17 cellular contexts compared by ENCODE assay signal in genomic region chr7:41133700-41134099, GRCh38.
DNase-seq lines count a peak whose midpoint lies in the region; ATAC-seq, FAIRE-seq and TF ChIP-seq lines count a peak whose summit lies in the region.
"Had no signal": no experiment of that assay in that cellular context is flagged by ENCODE, and none has a peak within 500 bp of the region (broad histone marks: within the 10 kb centered on the region; RNA-seq: fewer than 3 reads in every experiment).

No MANE protein-coding gene starts in this region.

- WGBS in K562 (ENCODE audit: insufficient coverage, low coverage, missing lambda C conversion rate): 0% methylated on average over 3 of the region's 7 CpGs

- DNase-seq in GM12891 (ENCODE audit: insufficient read length, low spot score): no peak
- DNase-seq in K562 (ENCODE audit: extremely low read depth in 1 of 4, low spot score in 3 of 4): no peak
- no peak for DNase-seq in activated CD4-positive, alpha-beta T cell treated with anti-CD3 and anti-CD28 coated beads for 4 hours
- no peak for DNase-seq in stimulated activated CD4-positive, alpha-beta T cell treated with anti-CD3 and anti-CD28 coated beads, Interleukin-1b, Interleukin-23, amount 100 ng/mL, for 48 hours
- DNase-seq: GDM1, kidney, NCI-H2029 treated with DMSO at 0.1 percent for 48 hours, NCI-H82, stomach, T1000 had no signal

- H3K4me3 ChIP-seq in K562: no peak overlapping the region
- H3K4me3 ChIP-seq: skin epidermis, stomach had no signal

- no peak overlapping the region for H3K9ac ChIP-seq in K562 (ENCODE audit: insufficient read depth in 1 of 2, low read depth in 2 of 2, low read length in 2 of 2)

- no peak overlapping the region for H2AFZ ChIP-seq in K562 (ENCODE audit: low read depth, low read length)

- no peak for TF ChIP-seq EP300 in K562 (IDR thresholded peaks at IDR 0.05; ENCODE audit: low read length)

- intact Hi-C loops in K562 (cut with micrococcal nuclease): no loop called here

- no peaks in the 10 kb centered on the region; a peak in 1 of 5 replicates for H3K4me1 ChIP-seq in K562 (replicated peaks in 1 of 2; ENCODE audit: control insufficient read depth in 2 of 2, insufficient read depth in 2 of 2, low read length in 2 of 2)
- H3K4me1 ChIP-seq: stomach had no signal

- in situ Hi-C loops in K562 (cut with MboI): no loop called here

- no peak overlapping the region for H3K27ac ChIP-seq in K562 (ENCODE audit: extremely low read depth, low read depth, low read length)
- H3K27ac ChIP-seq: stomach had no signal

- H3K4me2 ChIP-seq in K562 (ENCODE audit: insufficient read depth, low read length): no peak overlapping the region

- no peaks in the 10 kb centered on the region for H3K9me3 ChIP-seq in K562 (replicated peaks; ENCODE audit: control insufficient read depth, insufficient read depth, low read depth, low read length)
- H3K9me3 ChIP-seq: stomach had no signal

- no peak for FAIRE-seq in GM12891 (lab: Jason Lieb, UNC)
- no peak for FAIRE-seq in K562 (lab: Jason Lieb, UNC)
- FAIRE-seq: endothelial cell of umbilical vein, kidney had no signal

- TF ChIP-seq POLR2A in GM12891 (IDR thresholded peaks at IDR 0.05; ENCODE audit: low read depth, low read length) (no peak), K562 (conservative IDR thresholded peaks at IDR 0.05) (no peak)

- no TSS peak for BruUV-seq in K562 (replicated peaks; lab: Mats Ljungman, UMichigan)

- no peaks in the 10 kb centered on the region for H4K20me1 ChIP-seq in K562 (replicated peaks; ENCODE audit: control insufficient read depth, insufficient read depth, low read length)

- no peak for TF ChIP-seq CTCF in K562 (IDR thresholded peaks at IDR 0.05 in 2 of 3, conservative IDR thresholded peaks at IDR 0.05 in 1 of 3; ENCODE audit: insufficient read depth in 2 of 3, low read depth in 1 of 3, low read length in 3 of 3)

- no peaks in the 10 kb centered on the region for H3K27me3 ChIP-seq in K562 (ENCODE audit: control insufficient read depth in 2 of 2, insufficient read depth in 2 of 2, low read length in 2 of 2)
- H3K27me3 ChIP-seq: stomach had no signal

- H3K9me1 ChIP-seq in K562 (ENCODE audit: control insufficient read depth, insufficient read depth, low read length): no peaks in the 10 kb centered on the region

- POLR2A ChIA-PET in K562 (lab: Yijun Ruan, JAX): no interaction called here

- CTCF ChIA-PET in K562 (lab: Yijun Ruan, JAX; ENCODE audit: low intra/inter-chr PET ratio): no interaction called here

- H3K36me3 ChIP-seq in K562 (ENCODE audit: control insufficient read depth, insufficient read depth, low read length): no peaks in the 10 kb centered on the region
- H3K36me3 ChIP-seq: stomach had no signal

- TF ChIP-seq RAD21 in K562 (CRISPR knock-in tag; conservative IDR thresholded peaks at IDR 0.05 in 1 of 2, IDR thresholded peaks at IDR 0.05 in 1 of 2): no peak

- H3K79me2 ChIP-seq in K562 (ENCODE audit: control insufficient read depth, insufficient read depth, low read length): no peaks in the 10 kb centered on the region

- peak; percentile 7 for ATAC-seq in GM21381 (IDR thresholded peaks at IDR 0.05; ENCODE audit: unreplicated experiment)
- peak; percentile 5 for ATAC-seq in HG03159 (IDR thresholded peaks at IDR 0.05; ENCODE audit: unreplicated experiment)
- no peak for ATAC-seq in K562
- ATAC-seq in activated CD4-positive, CD25-positive, alpha-beta regulatory T cell treated with anti-CD3 and anti-CD28 coated beads, Interleukin-2, amount 50 U/mL, for 24 hours: no peak
- ATAC-seq in HG03196 (IDR thresholded peaks at IDR 0.05; ENCODE audit: unreplicated experiment): no peak
- ATAC-seq: activated T-helper 17 cell treated with anti-CD3 and anti-CD28 coated beads, Interleukin-2, amount 50 U/mL, for 72 hours had no signal

TF ChIP-seq in GM12891, 5 proteins besides CTCF, POLR2A, EP300 and RAD21:
- TF ChIP-seq TAF1 (IDR thresholded peaks at IDR 0.05; ENCODE audit: low read depth, low read length) (no peak), SPI1 (IDR thresholded peaks at IDR 0.05; ENCODE audit: low read depth, low read length) (no peak), POU2F2 (IDR thresholded peaks at IDR 0.05; ENCODE audit: low read depth, low read length) (peak; percentile 31; the same call in 1 of the 2 replicates), PAX5 (IDR thresholded peaks at IDR 0.05; ENCODE audit: insufficient read depth, low read length, severe bottlenecking) (no peak), POLR2AphosphoS5 (IDR thresholded peaks at IDR 0.05; ENCODE audit: low read depth, low read length) (no peak)
TF ChIP-seq in GM12891: peak in this region for 1.

TF ChIP-seq in K562, 482 proteins besides CTCF, POLR2A, EP300 and RAD21:
- TF ChIP-seq UBTF (IDR thresholded peaks at IDR 0.05; ENCODE audit: borderline replicate concordance in 1 of 2, low read depth in 2 of 2, low read length in 2 of 2) (no peak), SMARCA4 (IDR thresholded peaks at IDR 0.05) (no peak), ZNF282 (CRISPR knock-in tag; IDR thresholded peaks at IDR 0.05) (no peak), BHLHE40 (IDR thresholded peaks at IDR 0.05; ENCODE audit: low read length) (no peak), NFIC (IDR thresholded peaks at IDR 0.05) (peak; percentile 76)

Comparison
In these comparisons a context has a peak if more than half of its experiments do, and no peak if none do; other contexts are left out.
1. ATAC-seq: peak in GM21381 (single experiment) and HG03159 (single experiment); none in K562 (single experiment), activated CD4-positive, CD25-positive, alpha-beta regulatory T cell treated with anti-CD3 and anti-CD28 coated beads, Interleukin-2, amount 50 U/mL, for 24 hours (0 of 2) and HG03196 (single experiment).